Comparison of ENCODE assay signal across 12 cellular contexts in genomic region chr3:101065962-101066361, GRCh38.
A peak's percentile ranks its signal among the peaks of the same experiment; 100 is the strongest.
DNase-seq lines count a peak whose midpoint lies in the region; ATAC-seq, FAIRE-seq and TF ChIP-seq lines count a peak whose summit lies in the region.
"Had no signal": no experiment of that assay in that cellular context is flagged by ENCODE, and none has a peak within 500 bp of the region (broad histone marks: within the 10 kb centered on the region; RNA-seq: fewer than 3 reads in every experiment).

No MANE protein-coding gene starts in this region.

- WGBS in esophagus muscularis mucosa = 55% methylated on average over 3 of the region's 3 CpGs
- 68 to 74% methylated on average over 3 of the region's 3 CpGs for WGBS in pancreas, 2 donors

- H3K36me3 ChIP-seq in esophagus muscularis mucosa = no peaks in the 10 kb centered on the region
- no peaks in the 10 kb centered on the region for H3K36me3 ChIP-seq in pancreas
- H3K36me3 ChIP-seq in kidney (ENCODE audit: control insufficient read depth in 1 of 2, insufficient read depth in 2 of 2, low read length in 2 of 2) = no peaks in the 10 kb centered on the region

- intact Hi-C loops in esophagus muscularis mucosa (cut with DNase I) (no loop called here), pancreas (cut with DNase I) (no loop called here), kidney (cut with DNase I) (no loop called here)

- H3K27ac ChIP-seq in esophagus muscularis mucosa (replicated peaks in 1 of 4) (peak overlapping the region; percentile 52 to 67 (median 62)), pancreas (no peak overlapping the region), kidney (ENCODE audit: low read depth in 2 of 2, low read length in 2 of 2) (no peak overlapping the region)

- peaks cover 0 to 2% (median 0%) of the 10 kb centered on the region in 4 donors for H3K9me3 ChIP-seq in esophagus muscularis mucosa
- no peaks in the 10 kb centered on the region for H3K9me3 ChIP-seq in pancreas
- H3K9me3 ChIP-seq in kidney (ENCODE audit: control insufficient read depth in 1 of 2, low read length in 2 of 2) = no peaks in the 10 kb centered on the region

- H3K27me3 ChIP-seq in esophagus muscularis mucosa (no peaks in the 10 kb centered on the region), pancreas (no peaks in the 10 kb centered on the region)

- FAIRE-seq in pancreas (lab: Jason Lieb, UNC) (peak; percentile 66), kidney (lab: Jason Lieb, UNC) (no peak)
- FAIRE-seq: D721Med had no signal

- H3K4me1 ChIP-seq in esophagus muscularis mucosa (peaks cover 3 to 35% (median 24%) of the 10 kb centered on the region in 4 donors), pancreas (no peaks in the 10 kb centered on the region), kidney (ENCODE audit: control insufficient read depth in 1 of 2, insufficient read depth in 1 of 2, low read depth in 1 of 2, low read length in 2 of 2) (peaks cover 0 to 3% of the 10 kb centered on the region in 2 donors)

- no peak for TF ChIP-seq CTCF in AG10803 (conservative IDR thresholded peaks at IDR 0.05; ENCODE audit: low read length)
- TF ChIP-seq CTCF in esophagus muscularis mucosa (IDR thresholded peaks at IDR 0.05) = no peak
- no peak for TF ChIP-seq CTCF in pancreas (IDR thresholded peaks at IDR 0.05)
- no peak for TF ChIP-seq CTCF in kidney (IDR thresholded peaks at IDR 0.05; ENCODE audit: borderline replicate concordance, extremely low read depth, insufficient read depth)

- peak; percentile 85 for DNase-seq in AG10803 (ENCODE audit: low read depth)
- peak; percentile 62 for DNase-seq in RKO (ENCODE audit: low spot score)
- DNase-seq in esophagus muscularis mucosa (ENCODE audit: extremely low spot score) = no peak
- no peak for DNase-seq in pancreas
- DNase-seq in NCI-H345 treated with DMSO at 0.1 percent for 48 hours (lab: John Stamatoyannopoulos, UW; ENCODE audit: unreplicated experiment) = no peak
- no peak for DNase-seq in kidney
- DNase-seq: activated CD8-positive, alpha-beta T cell treated with anti-CD3 and anti-CD28 coated beads for 36 hours; effector memory CD8-positive, alpha-beta T cell; naive thymus-derived CD4-positive, alpha-beta T cell had no signal

- ATAC-seq in pancreas (peak in 2 of 4 donors; percentile 36 to 49), GM19351 (IDR thresholded peaks at IDR 0.05; ENCODE audit: unreplicated experiment) (no peak), HG02938 (IDR thresholded peaks at IDR 0.05; ENCODE audit: unreplicated experiment) (no peak)
- ATAC-seq: activated CD8-positive, alpha-beta T cell treated with anti-CD3 and anti-CD28 coated beads for 36 hours; effector memory CD8-positive, alpha-beta T cell; naive thymus-derived CD4-positive, alpha-beta T cell had no signal

- TF ChIP-seq POLR2A in esophagus muscularis mucosa (IDR thresholded peaks at IDR 0.05; ENCODE audit: low read depth) = no peak

- no peak for TF ChIP-seq EP300 in esophagus muscularis mucosa (IDR thresholded peaks at IDR 0.05)

- no peak overlapping the region for H3K9ac ChIP-seq in kidney (ENCODE audit: low read length in 2 of 2)

- H3K4me3 ChIP-seq in AG10803 (ENCODE audit: low read length) (no peak overlapping the region; the same call in 1 of the 2 replicates), esophagus muscularis mucosa (no peak overlapping the region), pancreas (no peak overlapping the region), kidney (ENCODE audit: low read length in 2 of 2) (no peak overlapping the region)

Comparison
In these comparisons a context has a peak if more than half of its experiments do, and no peak if none do; other contexts are left out.
1. DNase-seq: peak in AG10803 (single experiment) and RKO (single experiment); none in esophagus muscularis mucosa (single experiment), pancreas (0 of 6), NCI-H345 treated with DMSO at 0.1 percent for 48 hours (single experiment) and kidney (single experiment).
2. H3K27ac ChIP-seq: peak in esophagus muscularis mucosa (4 of 4); none in pancreas (0 of 4) and kidney (0 of 2).